ENCODE assay signal across 8 cellular contexts in the genomic region with DNA sequence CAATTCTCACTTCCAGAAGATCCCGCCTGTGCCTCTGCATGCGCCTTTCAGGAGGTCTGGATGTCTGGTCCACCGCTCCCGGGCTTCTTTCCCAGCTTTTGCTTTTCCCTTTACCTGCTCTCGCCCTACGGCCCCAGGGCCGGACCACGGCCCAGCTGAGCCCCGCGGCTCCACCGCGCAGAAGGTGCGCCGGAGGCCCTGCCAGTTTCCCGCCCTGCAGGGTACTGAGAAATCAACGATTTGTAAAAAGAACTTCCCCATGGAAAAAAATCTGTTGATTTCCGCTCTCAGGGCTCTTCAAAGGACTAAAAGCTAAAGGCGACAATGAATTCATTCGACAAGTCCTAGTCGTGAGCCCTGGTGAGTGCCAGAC. TPM values are rescaled to one million over a fixed set of nuclear protein-coding genes. Genes with fewer than 3 reads are reported as not detected.
A peak's percentile ranks its signal among the peaks of the same experiment; 100 is the strongest.
DNase-seq lines count a peak whose midpoint lies in the region; ATAC-seq and TF ChIP-seq lines count a peak whose summit lies in the region.
"Had no signal": no experiment of that assay in that cellular context is flagged by ENCODE, and none has a peak within 500 bp of the region (broad histone marks: within the 10 kb centered on the region; RNA-seq: fewer than 3 reads in every experiment).

No MANE protein-coding gene starts in this region.

- peaks cover 12% of the 10 kb centered on the region for H3K4me1 Mint-ChIP-seq in activated naive CD8-positive, alpha-beta T cell treated with anti-CD3 and anti-CD28 coated beads for 36 hours

- peak overlapping the region; percentile 76 for H3K4me3 ChIP-seq in H7 (ENCODE audit: insufficient read depth, low read depth, low read length)
- peak overlapping the region; percentile 83 for H3K4me3 ChIP-seq in iPS-11a (ENCODE audit: low read depth, low read length)
- H3K4me3 ChIP-seq in spleen, result peak overlapping the region; percentile 39 to 73 (median 53)
- H3K4me3 ChIP-seq: SK-N-MC had no signal

- peak overlapping the region; percentile 86 to 93 (median 88) for H3K27ac ChIP-seq in spleen
- H3K27ac ChIP-seq: SK-N-MC had no signal

- ATAC-seq in GM21423 (IDR thresholded peaks at IDR 0.05; ENCODE audit: unreplicated experiment), result no peak
- ATAC-seq in HG03354 (IDR thresholded peaks at IDR 0.05; ENCODE audit: poor library complexity, severe bottlenecking, unreplicated experiment), result no peak

- H3K9me3 ChIP-seq in spleen, result no peaks in the 10 kb centered on the region

- no peak for TF ChIP-seq POLR2A in spleen (IDR thresholded peaks at IDR 0.05)

- peak overlapping the region; percentile 85 for H3K27ac Mint-ChIP-seq in activated naive CD8-positive, alpha-beta T cell treated with anti-CD3 and anti-CD28 coated beads for 36 hours

- 15 to 37% (median 19%) methylated on average over 20 of the region's 20 CpGs for WGBS in spleen, 5 donors

- peak; percentile 85 for DNase-seq in H7
- DNase-seq in activated naive CD8-positive, alpha-beta T cell treated with anti-CD3 and anti-CD28 coated beads for 36 hours, result no peak
- DNase-seq in spleen, result no peak
- no peak for DNase-seq in NCI-H1930 (lab: John Stamatoyannopoulos, UW)

- H3K9me3 Mint-ChIP-seq in activated naive CD8-positive, alpha-beta T cell treated with anti-CD3 and anti-CD28 coated beads for 36 hours, result no peaks in the 10 kb centered on the region

- H3K36me3 Mint-ChIP-seq in activated naive CD8-positive, alpha-beta T cell treated with anti-CD3 and anti-CD28 coated beads for 36 hours, result no peaks in the 10 kb centered on the region

- H3K4me1 ChIP-seq in spleen, result peaks cover 3 to 24% (median 6%) of the 10 kb centered on the region in 6 donors

- intact Hi-C loops in spleen (cut with DNase I; ENCODE audit: low total_unique reads), result no loop called here

- TF ChIP-seq CTCF in spleen (IDR thresholded peaks at IDR 0.05 in 8 of 11, conservative IDR thresholded peaks at IDR 0.05 in 3 of 11), result peak in 1 of 11 experiments; percentile 5

- H3K27me3 Mint-ChIP-seq in activated naive CD8-positive, alpha-beta T cell treated with anti-CD3 and anti-CD28 coated beads for 36 hours, result peaks cover 3% of the 10 kb centered on the region

- H3K4me3 Mint-ChIP-seq in activated naive CD8-positive, alpha-beta T cell treated with anti-CD3 and anti-CD28 coated beads for 36 hours, result peak overlapping the region; percentile 87

- H3K36me3 ChIP-seq in H7 (replicated peaks; ENCODE audit: control insufficient read depth, insufficient read depth, low read length) (no peaks in the 10 kb centered on the region), spleen (no peaks in the 10 kb centered on the region)

- H3K27me3 ChIP-seq in H7 (ENCODE audit: control insufficient read depth, insufficient read depth, low read length), result no peaks in the 10 kb centered on the region
- peaks cover 0 to 11% (median 0%) of the 10 kb centered on the region in 7 donors for H3K27me3 ChIP-seq in spleen (replicated peaks in 1 of 7)

RNA-seq across cellular contexts. Expression of gene RNU1-2, which starts 7.0 kb away (rescaled TPM):
- under 0.01 TPM in 2 replicates for total RNA-seq in H7 (2014; rRNA removed; shearing (Covaris generic))
- total RNA-seq in activated naive CD8-positive, alpha-beta T cell treated with anti-CD3 and anti-CD28 coated beads for 36 hours, result 100 to 1,000 TPM; 874 to 961 TPM
- 1,000 to 10,000 TPM in 4 of 7 donors, under 1 TPM in 3; under 0.01 to 8,075 (median 6,234) TPM for total RNA-seq in spleen
- polyA plus RNA-seq in spleen, result not detected

RNA-seq across cellular contexts. Expression of gene CROCC, which starts 32.9 kb away (rescaled TPM):
- total RNA-seq in H7 (2014; rRNA removed; shearing (Covaris generic)), result 59.5 and 92.3 TPM in 2 replicates
- 10 to 100 TPM; 24.7 to 26.3 TPM for total RNA-seq in activated naive CD8-positive, alpha-beta T cell treated with anti-CD3 and anti-CD28 coated beads for 36 hours
- total RNA-seq in spleen, result 10 to 100 TPM; 19.0 to 41.9 (median 31.0) TPM
- 10 to 100 TPM; 14.5 to 55.4 (median 27.5) TPM for polyA plus RNA-seq in spleen
